In the genomic region with DNA sequence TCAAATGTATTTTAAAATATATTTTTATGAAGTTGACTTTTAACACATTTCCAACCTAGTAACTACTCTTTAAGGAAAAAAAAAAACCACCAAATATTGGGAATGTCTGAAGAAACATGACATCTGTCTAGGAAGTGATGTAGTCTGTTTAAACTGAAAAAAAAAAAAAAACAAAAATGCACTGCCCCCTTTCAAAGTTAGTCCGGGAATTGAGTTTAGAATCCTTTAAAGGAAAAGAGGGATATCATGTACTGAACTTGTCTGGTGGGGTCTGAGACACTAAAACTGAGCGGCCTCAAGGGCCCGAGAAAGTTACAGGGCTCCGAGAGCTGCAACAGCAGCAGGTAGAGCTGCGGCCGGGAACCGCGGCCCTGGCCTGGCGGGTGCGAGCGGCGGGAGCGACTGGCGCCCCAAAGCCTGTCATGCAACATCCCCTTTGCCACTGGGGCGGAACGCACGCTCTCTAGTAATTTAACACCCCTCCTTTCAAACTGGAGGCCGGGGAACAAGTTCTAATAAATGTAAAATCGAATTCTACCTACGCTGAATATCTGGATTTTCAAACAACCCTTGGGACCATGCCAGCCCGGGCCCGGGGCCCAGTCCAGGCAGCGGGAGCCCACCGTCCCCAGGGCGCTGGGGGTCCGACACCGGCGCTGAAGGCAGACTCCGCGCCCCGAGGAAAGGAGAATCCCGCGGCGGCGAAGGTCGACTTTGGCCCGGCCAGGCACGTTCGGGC, we compare ENCODE assay signal across 8 cellular contexts. TPM values are rescaled to one million over a fixed set of nuclear protein-coding genes. Genes with fewer than 3 reads are reported as not detected.
A peak's percentile ranks its signal among the peaks of the same experiment; 100 is the strongest.
DNase-seq lines count a peak whose midpoint lies in the region; ATAC-seq and TF ChIP-seq lines count a peak whose summit lies in the region.

No MANE protein-coding gene starts in this region.

- CTCF ChIA-PET in A673 (lab: Charles Lee), result interaction anchor here (0.7 kb wide), 1 partner anchor 1369 kb away, joined by 6 read pairs; no protein-coding TSS in a partner anchor

- peak overlapping the region; percentile 93 to 96 for H3K27ac Mint-ChIP-seq in stimulated activated naive CD8-positive, alpha-beta T cell treated with anti-CD3 and anti-CD28 coated beads, Interleukin-15, amount 100 ng/mL, for 72 hours

- H3K27ac ChIP-seq in A673 (ENCODE audit: low read depth, low read length, poor library complexity, severe bottlenecking) (peak overlapping the region; percentile 97), esophagus squamous epithelium (peak overlapping the region; percentile 95 to 99 (median 99))

- 0 to 1% methylated on average over 15 to 24 of the region's 39 CpGs for WGBS in esophagus squamous epithelium, 2 donors

- H3K4me3 Mint-ChIP-seq in stimulated activated naive CD8-positive, alpha-beta T cell treated with anti-CD3 and anti-CD28 coated beads, Interleukin-15, amount 100 ng/mL, for 72 hours, result peak overlapping the region; percentile 89 to 94

- ATAC-seq in GM18861 (IDR thresholded peaks at IDR 0.05; ENCODE audit: unreplicated experiment), result peak; percentile 56
- peak; percentile 56 for ATAC-seq in HG03064 (IDR thresholded peaks at IDR 0.05; ENCODE audit: low read depth, unreplicated experiment)
- ATAC-seq in stimulated activated naive CD8-positive, alpha-beta T cell treated with anti-CD3 and anti-CD28 coated beads, Interleukin-15, amount 100 ng/mL, for 72 hours, result peak; percentile 76

- H3K9me3 ChIP-seq in A673 (ENCODE audit: low read depth, low read length, poor library complexity, severe bottlenecking) (no peaks in the 10 kb centered on the region), esophagus squamous epithelium (no peaks in the 10 kb centered on the region)

- TF ChIP-seq CTCF in A673 (conservative IDR thresholded peaks at IDR 0.05; ENCODE audit: low read depth, low read length), result no peak
- TF ChIP-seq CTCF in esophagus squamous epithelium (IDR thresholded peaks at IDR 0.05), result no peak

- intact Hi-C loops in A673 (cut with micrococcal nuclease; ENCODE audit: unreplicated experiment) (loop anchor here (2.0 to 5.0 kb wide), 2 partner anchors 59 to 137 kb away; no protein-coding TSS in a partner anchor), esophagus squamous epithelium (cut with DNase I) (no loop called here)

- H3K27me3 Mint-ChIP-seq in stimulated activated naive CD8-positive, alpha-beta T cell treated with anti-CD3 and anti-CD28 coated beads, Interleukin-15, amount 100 ng/mL, for 72 hours, result no peaks in the 10 kb centered on the region

- no peaks in the 10 kb centered on the region for H3K27me3 ChIP-seq in A673 (replicated peaks; ENCODE audit: insufficient read depth, low read depth, low read length, poor library complexity)
- no peaks in the 10 kb centered on the region for H3K27me3 ChIP-seq in esophagus squamous epithelium

- H3K36me3 ChIP-seq in A673 (ENCODE audit: insufficient read depth, low read length, poor library complexity, severe bottlenecking), result peaks cover 5% of the 10 kb centered on the region
- no peaks in the 10 kb centered on the region for H3K36me3 ChIP-seq in esophagus squamous epithelium

- peaks cover 20% of the 10 kb centered on the region for H3K4me1 ChIP-seq in A673 (ENCODE audit: insufficient read depth, low read length, poor library complexity, severe bottlenecking)
- H3K4me1 ChIP-seq in esophagus squamous epithelium, result peaks cover 23 to 66% (median 35%) of the 10 kb centered on the region in 3 donors

- peaks cover 0 to 4% of the 10 kb centered on the region in 2 donors for H3K9me3 Mint-ChIP-seq in stimulated activated naive CD8-positive, alpha-beta T cell treated with anti-CD3 and anti-CD28 coated beads, Interleukin-15, amount 100 ng/mL, for 72 hours

- no TSS peak for BruUV-seq in A673 (replicated peaks; lab: Mats Ljungman, UMichigan)

- peaks cover 69% of the 10 kb centered on the region for H3K4me1 Mint-ChIP-seq in stimulated activated naive CD8-positive, alpha-beta T cell treated with anti-CD3 and anti-CD28 coated beads, Interleukin-15, amount 100 ng/mL, for 72 hours

- no peak for TF ChIP-seq POLR2A in esophagus squamous epithelium (IDR thresholded peaks at IDR 0.05)

- POLR2A ChIA-PET in A673 (lab: Charles Lee; ENCODE audit: low non-redundant PET), result interaction anchor here (0.7 kb wide), 1 partner anchor 18 kb away, joined by 8 read pairs; no protein-coding TSS in a partner anchor

- H3K4me3 ChIP-seq in A673 (ENCODE audit: low read depth, low read length, poor library complexity, severe bottlenecking) (peak overlapping the region; percentile 86), esophagus squamous epithelium (peak overlapping the region; percentile 78 to 100 (median 91))

- DNase-seq in A673 (ENCODE audit: low spot score) (peak; percentile 74), NCI-H526 (lab: John Stamatoyannopoulos, UW) (peak; percentile 54 to 93), activated T-cell treated with anti-CD3 and anti-CD28 coated beads for 48 hours (ENCODE audit: low read depth) (peak; percentile 47), esophagus squamous epithelium (lab: John Stamatoyannopoulos, UW) (no peak), myocyte (ENCODE audit: low read depth) (peak; percentile 64)
- DNase-seq in stimulated activated naive CD8-positive, alpha-beta T cell treated with anti-CD3 and anti-CD28 coated beads, Interleukin-15, amount 100 ng/mL, for 72 hours, result peak; percentile 63 to 68

RNA-seq across cellular contexts. Expression of a gene that starts 0.8 kb away (rescaled TPM):
- total RNA-seq in A673 (2021), result 381 and 395 TPM in 2 replicates
- total RNA-seq in esophagus squamous epithelium, result 10 to 100 TPM; 35.3 to 62.9 (median 51.7) TPM
- 76.2 and 79.4 TPM in 2 replicates for total RNA-seq in myocyte
- polyA plus RNA-seq in myocyte (2012), result 22.7 TPM
